In genomic region chr19:45097776-45098520, GRCh38 we compare ENCODE assay signal across 1 cellular context.
TF ChIP-seq lines count a peak whose summit lies in the region.

No MANE protein-coding gene starts in this region.

TF ChIP-seq in SK-N-SH, 30 proteins besides CTCF, POLR2A, EP300 and RAD21 (continued from another document):
- TF ChIP-seq PBX3 (IDR thresholded peaks at IDR 0.05), result peak; percentile 47; the same call in 1 of the 2 replicates
TF ChIP-seq in SK-N-SH: peak in this region for 7.
